In genomic region chr7:50757703-50758390, GRCh38 we compare ENCODE assay signal across 26 cellular contexts. TPM values are rescaled to one million over a fixed set of nuclear protein-coding genes. Genes with fewer than 3 reads are reported as not detected.
DNase-seq lines count a peak whose midpoint lies in the region; ATAC-seq, FAIRE-seq and TF ChIP-seq lines count a peak whose summit lies in the region.
"Had no signal": no experiment of that assay in that cellular context is flagged by ENCODE, and none has a peak within 500 bp of the region (broad histone marks: within the 10 kb centered on the region; RNA-seq: fewer than 3 reads in every experiment).

No MANE protein-coding gene starts in this region.

- TF ChIP-seq RAD21 in HepG2 (CRISPR knock-in tag; IDR thresholded peaks at IDR 0.05): no peak

- H2BK120ac ChIP-seq in trophoblast cell (ENCODE audit: insufficient read depth, low read length, poor library complexity): no peak overlapping the region

- H2BK12ac ChIP-seq in trophoblast cell (ENCODE audit: low read length): no peak overlapping the region

- H3K4me1 ChIP-seq in HepG2 (ENCODE audit: insufficient read depth, low read length) (peaks cover 49% of the 10 kb centered on the region), trophoblast cell (ENCODE audit: control insufficient read depth in 1 of 2, insufficient read depth in 2 of 2, low read length in 2 of 2) (peaks cover 0 to 5% of the 10 kb centered on the region in 2 experiments), upper lobe of left lung (peaks cover 0 to 10% (median 2%) of the 10 kb centered on the region in 4 donors)
- H3K4me1 ChIP-seq: A549, BE2C had no signal

- H3K9me3 ChIP-seq in HepG2 (ENCODE audit: low read length): no peaks in the 10 kb centered on the region
- no peaks in the 10 kb centered on the region for H3K9me3 ChIP-seq in trophoblast cell (ENCODE audit: insufficient read depth, low read depth, low read length)
- H3K9me3 ChIP-seq in upper lobe of left lung: no peaks in the 10 kb centered on the region
- H3K9me3 ChIP-seq: A549, BE2C had no signal

- no peak overlapping the region for H2AFZ ChIP-seq in HepG2 (ENCODE audit: low read length)
- H2AFZ ChIP-seq in trophoblast cell (ENCODE audit: insufficient read depth, low read length, poor library complexity): no peak overlapping the region
- H2AFZ ChIP-seq: GM23248 had no signal

- no peaks in the 10 kb centered on the region for H4K20me1 ChIP-seq in HepG2 (ENCODE audit: insufficient read depth, low read length)

- peak overlapping the region; percentile 10; the same call in 1 of the 2 replicates for H3K4me2 ChIP-seq in HepG2 (ENCODE audit: low read depth, low read length)
- H3K4me2 ChIP-seq in trophoblast cell (ENCODE audit: low read length): no peak overlapping the region
- H3K4me2 ChIP-seq: A549; BLaER1 treated with 17β-estradiol and CSF1 and Interleukin-3, amounts not matched to agents 10 nM and 100 nM had no signal

- no peak overlapping the region for H2AK5ac ChIP-seq in trophoblast cell (ENCODE audit: low read length)

- H3K4ac ChIP-seq in trophoblast cell (ENCODE audit: low read depth, low read length): no peak overlapping the region

- TF ChIP-seq POLR2A in HepG2 (IDR thresholded peaks at IDR 0.05; ENCODE audit: insufficient read depth in 1 of 2, low read depth in 2 of 2, low read length in 2 of 2) (no peak), upper lobe of left lung (IDR thresholded peaks at IDR 0.05) (no peak)

- DNase-seq in WTC11 (ENCODE audit: low spot score) (no peak), HepG2 (ENCODE audit: low spot score) (peak; percentile 52), osteocyte (ENCODE audit: extremely low spot score, unreplicated experiment) (no peak), trophoblast cell (no peak), superior temporal gyrus (ENCODE audit: extremely low spot score) (no peak), upper lobe of left lung (no peak)
- DNase-seq: 8988T; ACHN; AML-193; BE2C; CD4-positive, alpha-beta T cell; CD8-positive, alpha-beta memory T cell; DMS 273 treated with DMSO at 0.1 percent for 48 hours; DMS79; EL; GDM1; GM23248; H7; HCEC 1CT had no signal

- FAIRE-seq in HepG2 (lab: Jason Lieb, UNC): no peak
- FAIRE-seq: A549, D721Med, GM12878, GM19239, H1 had no signal

- H2BK5ac ChIP-seq in trophoblast cell (ENCODE audit: low read depth, low read length, poor library complexity): no peak overlapping the region

- TF ChIP-seq CTCF in WTC11 (IDR thresholded peaks at IDR 0.05) (no peak), HepG2 (CRISPR knock-in tag; IDR thresholded peaks at IDR 0.05) (no peak), osteocyte (IDR thresholded peaks at IDR 0.05) (no peak), upper lobe of left lung (IDR thresholded peaks at IDR 0.05) (no peak)

- no peak overlapping the region for H3K18ac ChIP-seq in trophoblast cell (ENCODE audit: low read length)

- no peak overlapping the region for H4K91ac ChIP-seq in trophoblast cell (ENCODE audit: low read depth, low read length)

- H3K9me3 Mint-ChIP-seq in WTC11: no peaks in the 10 kb centered on the region
- no peaks in the 10 kb centered on the region for H3K9me3 Mint-ChIP-seq in osteocyte (ENCODE audit: unreplicated experiment)
- H3K9me3 Mint-ChIP-seq: CD14-positive monocyte; CD8-positive, alpha-beta memory T cell had no signal

- H3K4me1 Mint-ChIP-seq in WTC11 (peaks cover 29% of the 10 kb centered on the region), osteocyte (ENCODE audit: unreplicated experiment) (peaks cover 12% of the 10 kb centered on the region)

- no peak overlapping the region for H4K8ac ChIP-seq in trophoblast cell (ENCODE audit: low read depth, low read length)

- H3K4me3 Mint-ChIP-seq in WTC11 (no peak overlapping the region), osteocyte (ENCODE audit: unreplicated experiment) (no peak overlapping the region)
- H3K4me3 Mint-ChIP-seq: CD14-positive monocyte; CD4-positive, alpha-beta T cell; CD8-positive, alpha-beta memory T cell had no signal

- H3K36me3 ChIP-seq in HepG2 (replicated peaks in 1 of 2; ENCODE audit: control insufficient read depth in 1 of 2, insufficient read depth in 2 of 2, low read length in 2 of 2): no peaks in the 10 kb centered on the region
- H3K36me3 ChIP-seq in trophoblast cell (ENCODE audit: control insufficient read depth in 1 of 2, insufficient read depth in 2 of 2, low read length in 2 of 2): peaks cover 0 to 7% of the 10 kb centered on the region in 2 experiments
- peaks cover 0 to 14% (median 3%) of the 10 kb centered on the region in 4 donors for H3K36me3 ChIP-seq in upper lobe of left lung
- H3K36me3 ChIP-seq: BE2C had no signal

- H3K36me3 Mint-ChIP-seq in WTC11 (peaks cover 19% of the 10 kb centered on the region; the same call in 1 of the 2 replicates), osteocyte (ENCODE audit: unreplicated experiment) (peaks cover 14% of the 10 kb centered on the region)
- H3K36me3 Mint-ChIP-seq: CD14-positive monocyte; CD8-positive, alpha-beta memory T cell had no signal

- H3K27me3 ChIP-seq in HepG2 (ENCODE audit: control insufficient read depth in 1 of 2, insufficient read depth in 2 of 2, low read length in 2 of 2) (no peaks in the 10 kb centered on the region), trophoblast cell (ENCODE audit: insufficient read depth, low read length) (no peaks in the 10 kb centered on the region), upper lobe of left lung (no peaks in the 10 kb centered on the region)
- H3K27me3 ChIP-seq: BLaER1 treated with 17β-estradiol and CSF1 and Interleukin-3, amounts not matched to agents 10 nM and 100 nM had no signal

- POLR2A ChIA-PET in WTC11 (lab: Charles Lee): no interaction called here
- POLR2A ChIA-PET in HepG2 (lab: Yijun Ruan, JAX): no interaction called here

- intact Hi-C loops in HepG2 (cut with micrococcal nuclease; ENCODE audit: unreplicated experiment): no loop called here

- no peak overlapping the region for H3K23ac ChIP-seq in trophoblast cell (ENCODE audit: low read length)

- no peaks in the 10 kb centered on the region for H3K79me2 ChIP-seq in HepG2 (ENCODE audit: insufficient read depth, low read length)
- peaks cover 1% of the 10 kb centered on the region for H3K79me2 ChIP-seq in trophoblast cell (ENCODE audit: control insufficient read depth, insufficient read depth, low read length, poor library complexity)

- no peak overlapping the region for H4K12ac ChIP-seq in trophoblast cell (ENCODE audit: low read depth, low read length)

- CTCF ChIA-PET in WTC11 (lab: Charles Lee) (no interaction called here), HepG2 (lab: Yijun Ruan, JAX; ENCODE audit: low intra/inter-chr PET ratio, low total read pairs) (no interaction called here)

- TF ChIP-seq EP300 in HepG2 (IDR thresholded peaks at IDR 0.05; ENCODE audit: low read depth in 2 of 2, low read length in 2 of 2) (peak in 1 of 2 experiments; percentile 51; a peak in 1 of 4 replicates), HepG2 (CRISPR knock-in tag; IDR thresholded peaks at IDR 0.05; ENCODE audit: borderline replicate concordance) (no peak), upper lobe of left lung (IDR thresholded peaks at IDR 0.05) (no peak)

- ATAC-seq in WTC11 (no peak), HepG2 (peak; percentile 77), upper lobe of left lung (ENCODE audit: low FRiP score in 2 of 2) (no peak)
- ATAC-seq: A549, GM12878 had no signal

- H3K27ac ChIP-seq in HepG2 (ENCODE audit: extremely low read length, insufficient read depth, low read length) (no peak overlapping the region), trophoblast cell (ENCODE audit: low read depth, low read length) (no peak overlapping the region), upper lobe of left lung (no peak overlapping the region)
- H3K27ac ChIP-seq: A549; BLaER1 treated with 17β-estradiol and CSF1 and Interleukin-3, amounts not matched to agents 10 nM and 100 nM; GM23248 had no signal

- H3K4me3 ChIP-seq in HepG2 (replicated peaks in 1 of 3; ENCODE audit: insufficient read depth in 1 of 3, low read depth in 2 of 3, low read length in 3 of 3): no peak overlapping the region
- H3K4me3 ChIP-seq in trophoblast cell (ENCODE audit: low read depth, low read length): no peak overlapping the region
- no peak overlapping the region for H3K4me3 ChIP-seq in upper lobe of left lung
- H3K4me3 ChIP-seq: A549; BLaER1 treated with 17β-estradiol and CSF1 and Interleukin-3, amounts not matched to agents 10 nM and 100 nM; GM12878; GM23248 had no signal

- 0 out of 2 replicates have a peak overlapping the region, but pooled peaks have one; percentile 28 for H3K27ac Mint-ChIP-seq in WTC11
- peak overlapping the region; percentile 68 for H3K27ac Mint-ChIP-seq in osteocyte (ENCODE audit: unreplicated experiment)
- H3K27ac Mint-ChIP-seq: CD14-positive monocyte; CD4-positive, alpha-beta T cell; CD8-positive, alpha-beta memory T cell had no signal

- H3K14ac ChIP-seq in trophoblast cell (ENCODE audit: low read length): no peak overlapping the region

- H3K27me3 Mint-ChIP-seq in WTC11 (ENCODE audit: low read depth) (no peaks in the 10 kb centered on the region), osteocyte (ENCODE audit: unreplicated experiment) (no peaks in the 10 kb centered on the region)
- H3K27me3 Mint-ChIP-seq: CD4-positive, alpha-beta T cell had no signal

- no peak overlapping the region for H3K9ac ChIP-seq in HepG2 (ENCODE audit: insufficient read depth, low read depth, low read length)
- H3K9ac ChIP-seq in trophoblast cell (ENCODE audit: low read length): no peak overlapping the region
- H3K9ac ChIP-seq: BLaER1 treated with 17β-estradiol and CSF1 and Interleukin-3, amounts not matched to agents 10 nM and 100 nM; GM23248 had no signal

- WGBS in HepG2 (ENCODE audit: low lambda C conversion rate): 32% methylated on average over 10 of the region's 10 CpGs
- WGBS in trophoblast cell (ENCODE audit: extremely low coverage, insufficient coverage, insufficient read length): no CpG with 5 or more reads among the region's 10 CpGs
- WGBS in upper lobe of left lung, 2 donors: 67 to 68% methylated on average over 10 of the region's 10 CpGs

- no peaks in the 10 kb centered on the region for H3K79me1 ChIP-seq in trophoblast cell (ENCODE audit: low read length)

- in situ Hi-C loops in HepG2 (cut with HindIII; ENCODE audit: extremely low pct_ligation_motif_present, low pct_unique_long_range_greater_than_20kb): no loop called here

- BruUV-seq in HepG2 (replicated peaks; lab: Mats Ljungman, UMichigan): no TSS peak

RNA-seq across cellular contexts. Expression of gene GRB10, which starts 24.8 kb away (rescaled TPM):
- 66.0 to 103 TPM (median 67.3 TPM) in 3 replicates for total RNA-seq in WTC11 (2021)
- 6.8 and 8.3 TPM in 2 replicates for total RNA-seq in HepG2 (2016; rRNA removed; fragmentation: Illumina TruSeq; extraction: Trizol)
- 5.3 and 6.7 TPM in 2 replicates for total RNA-seq in HepG2 (2016; cell fraction: cytosol; rRNA removed; fragmentation: Illumina TruSeq; extraction: Trizol; ENCODE audit: low read depth)
- total RNA-seq in HepG2 (2016; cell fraction: insoluble cytoplasmic fraction; rRNA removed; fragmentation: Illumina TruSeq; extraction: Trizol): 6.0 and 6.8 TPM in 2 replicates
- total RNA-seq in HepG2 (2016; cell fraction: membrane; rRNA removed; fragmentation: Illumina TruSeq; extraction: Trizol): 5.8 and 7.2 TPM in 2 replicates
- total RNA-seq in HepG2 (2016; cell fraction: nucleus; rRNA removed; fragmentation: Illumina TruSeq; extraction: Trizol): 9.6 and 9.8 TPM in 2 replicates
- 4.0 and 5.6 TPM in 2 replicates for polyA plus RNA-seq in HepG2 (2011; rRNA removed)
- 3.2 and 4.2 TPM in 2 replicates for polyA plus RNA-seq in HepG2 (2011; cell fraction: cytosol; rRNA removed)
- polyA plus RNA-seq in HepG2 (2011; cell fraction: nucleus; rRNA removed): 10.8 and 14.7 TPM in 2 replicates
- polyA plus RNA-seq in HepG2 (2012): 5.0 and 10.6 TPM in 2 replicates
- 2.0 and 2.5 TPM in 2 replicates for polyA plus RNA-seq in HepG2 (2016; cell fraction: cytosol; fragmentation: Illumina TruSeq; extraction: Trizol; ENCODE audit: low read depth)
- 5.9 and 7.3 TPM in 2 replicates for polyA plus RNA-seq in HepG2 (2016; cell fraction: insoluble cytoplasmic fraction; fragmentation: Illumina TruSeq; extraction: Trizol; ENCODE audit: low read depth)
- polyA plus RNA-seq in HepG2 (2016; cell fraction: membrane; fragmentation: Illumina TruSeq; extraction: Trizol; ENCODE audit: low read depth): 3.6 and 4.4 TPM in 2 replicates
- 13.4 and 14.4 TPM in 2 replicates for polyA plus RNA-seq in HepG2 (2016; cell fraction: nucleus; fragmentation: Illumina TruSeq; extraction: Trizol; ENCODE audit: insufficient read depth, low read depth)
- 14.7 and 40.4 TPM in 2 replicates for polyA minus RNA-seq in HepG2 (2011; rRNA and poly(A)+ RNA removed; ENCODE audit: low replicate concordance)
- polyA minus RNA-seq in HepG2 (2011; cell fraction: cytosol; rRNA and poly(A)+ RNA removed): 7.3 and 9.2 TPM in 2 replicates
- polyA minus RNA-seq in HepG2 (2011; cell fraction: nucleus; rRNA and poly(A)+ RNA removed): 26.9 and 31.1 TPM in 2 replicates
- total RNA-seq in osteocyte: 47.4 and 51.3 TPM in 2 replicates
- polyA plus RNA-seq in trophoblast cell (2013): 24.4 and 24.9 TPM in 2 replicates
- total RNA-seq in upper lobe of left lung: 10 to 100 TPM; 32.8 to 92.2 (median 46.5) TPM

Comparison
In these comparisons a context has a peak if more than half of its experiments do, and no peak if none do; other contexts are left out.
1. Of the 50 proteins assayed by ChIP-seq in both HepG2 and WTC11: peak only in HepG2: FOXP4; only in WTC11: none; in both: none; in neither: 48; mixed calls (peak in some experiments, not most) for 1.